Comparison of ENCODE assay signal across 22 cellular contexts in genomic region chr1:1877852-1878436, GRCh38. TPM values are rescaled to one million over a fixed set of nuclear protein-coding genes. Genes with fewer than 3 reads are reported as not detected.
DNase-seq lines count a peak whose midpoint lies in the region; ATAC-seq and TF ChIP-seq lines count a peak whose summit lies in the region.
"Had no signal": no experiment of that assay in that cellular context is flagged by ENCODE, and none has a peak within 500 bp of the region (broad histone marks: within the 10 kb centered on the region; RNA-seq: fewer than 3 reads in every experiment).

No MANE protein-coding gene starts in this region.

- DNase-seq in CD4-positive, CD25-positive, alpha-beta regulatory T cell, result no peak
- DNase-seq in CD8-positive, alpha-beta T cell, result no peak
- DNase-seq in activated T-helper 2 cell treated with anti-CD3 and anti-CD28 coated beads, Interferon-gamma antibody, Interleukin-2, Interleukin-4, amounts not matched to agents 10 μg/mL and 5 μg/mL and 100 μg/mL, durations not matched to agents 14 hours and 24 hours and 36 hours (ENCODE audit: low spot score), result no peak
- no peak for DNase-seq in naive thymus-derived CD4-positive, alpha-beta T cell
- DNase-seq in vagina (ENCODE audit: extremely low spot score in 2 of 2) (no peak), NCI-H748 treated with DMSO at 0.1 percent for 48 hours (lab: John Stamatoyannopoulos, UW) (no peak), NCI-H2107 treated with DMSO at 0.1 percent for 48 hours (lab: John Stamatoyannopoulos, UW; ENCODE audit: unreplicated experiment) (no peak)
- DNase-seq: activated naive CD4-positive, alpha-beta T cell; body of pancreas; erythroblast; Kasumi-1; left ventricle myocardium inferior; NCI-H1092; NCI-H524; SIG-M5; testis had no signal

- peaks cover 0 to 2% (median 0%) of the 10 kb centered on the region in 7 donors for H3K9me3 Mint-ChIP-seq in CD4-positive, CD25-positive, alpha-beta regulatory T cell
- H3K9me3 Mint-ChIP-seq in CD8-positive, alpha-beta T cell, result no peaks in the 10 kb centered on the region
- no peaks in the 10 kb centered on the region for H3K9me3 Mint-ChIP-seq in activated T-helper 2 cell treated with anti-CD3 and anti-CD28 coated beads, Interferon-gamma antibody, Interleukin-2, Interleukin-4, amounts not matched to agents 10 μg/mL and 5 μg/mL and 100 μg/mL, durations not matched to agents 14 hours and 24 hours and 36 hours
- H3K9me3 Mint-ChIP-seq in naive thymus-derived CD4-positive, alpha-beta T cell, result no peaks in the 10 kb centered on the region

- H3K4me1 Mint-ChIP-seq in CD4-positive, CD25-positive, alpha-beta regulatory T cell, result peaks cover 23 to 92% (median 63%) of the 10 kb centered on the region in 4 donors
- H3K4me1 Mint-ChIP-seq in CD8-positive, alpha-beta T cell (ENCODE audit: low read depth), result peaks cover 80% of the 10 kb centered on the region
- H3K4me1 Mint-ChIP-seq in activated T-helper 2 cell treated with anti-CD3 and anti-CD28 coated beads, Interferon-gamma antibody, Interleukin-2, Interleukin-4, amounts not matched to agents 10 μg/mL and 5 μg/mL and 100 μg/mL, durations not matched to agents 14 hours and 24 hours and 36 hours (ENCODE audit: low read depth), result peaks cover 45% of the 10 kb centered on the region
- peaks cover 50 to 88% (median 79%) of the 10 kb centered on the region in 7 donors for H3K4me1 Mint-ChIP-seq in naive thymus-derived CD4-positive, alpha-beta T cell

- POLR2A ChIA-PET in CD8-positive, alpha-beta T cell (lab: Charles Lee), result interaction anchor here (1.0 kb wide), 1 partner anchor 31 kb away, joined by 5 read pairs; no protein-coding TSS in a partner anchor
- POLR2A ChIA-PET in naive thymus-derived CD4-positive, alpha-beta T cell (lab: Charles Lee), result interaction anchor here (0.6 kb wide), 1 partner anchor 12 kb away, joined by 3 read pairs; no protein-coding TSS in a partner anchor

- intact Hi-C loops in CD8-positive, alpha-beta T cell (cut with DNase I, micrococcal nuclease), result loop anchor here in 1 of 2 experiments (10.0 kb wide), 1 partner anchor 63 kb away; no protein-coding TSS in a partner anchor
- intact Hi-C loops in activated T-helper 2 cell treated with anti-CD3 and anti-CD28 coated beads, Interferon-gamma antibody, Interleukin-2, Interleukin-4, amounts not matched to agents 10 μg/mL and 5 μg/mL and 100 μg/mL, durations not matched to agents 14 hours and 24 hours and 36 hours (cut with micrococcal nuclease), result no loop called here
- intact Hi-C loops in naive thymus-derived CD4-positive, alpha-beta T cell (cut with micrococcal nuclease), result no loop called here
- intact Hi-C loops in vagina (cut with DNase I), result no loop called here

- CTCF ChIA-PET in CD8-positive, alpha-beta T cell (lab: Charles Lee), result no interaction called here
- CTCF ChIA-PET in naive thymus-derived CD4-positive, alpha-beta T cell (lab: Charles Lee), result no interaction called here

- no peak for TF ChIP-seq CTCF in CD8-positive, alpha-beta T cell (IDR thresholded peaks at IDR 0.05)
- TF ChIP-seq CTCF in vagina (IDR thresholded peaks at IDR 0.05), result no peak

- H3K36me3 Mint-ChIP-seq in CD4-positive, CD25-positive, alpha-beta regulatory T cell, result peaks cover 21% of the 10 kb centered on the region
- H3K36me3 Mint-ChIP-seq in CD8-positive, alpha-beta T cell, result peaks cover 61% of the 10 kb centered on the region
- peaks cover 59% of the 10 kb centered on the region for H3K36me3 Mint-ChIP-seq in activated T-helper 2 cell treated with anti-CD3 and anti-CD28 coated beads, Interferon-gamma antibody, Interleukin-2, Interleukin-4, amounts not matched to agents 10 μg/mL and 5 μg/mL and 100 μg/mL, durations not matched to agents 14 hours and 24 hours and 36 hours (ENCODE audit: low read depth)
- H3K36me3 Mint-ChIP-seq in naive thymus-derived CD4-positive, alpha-beta T cell, result peaks cover 8 to 36% (median 15%) of the 10 kb centered on the region in 5 donors

- H3K9me3 ChIP-seq in CD4-positive, CD25-positive, alpha-beta regulatory T cell (ENCODE audit: control insufficient read depth in 2 of 2, low read length in 2 of 2), result no peaks in the 10 kb centered on the region
- H3K9me3 ChIP-seq in CD8-positive, alpha-beta T cell (ENCODE audit: low read length), result no peaks in the 10 kb centered on the region
- H3K9me3 ChIP-seq in naive thymus-derived CD4-positive, alpha-beta T cell (ENCODE audit: control insufficient read depth in 2 of 3, low read length in 3 of 3), result no peaks in the 10 kb centered on the region
- H3K9me3 ChIP-seq in vagina, result no peaks in the 10 kb centered on the region
- H3K9me3 ChIP-seq: body of pancreas, left ventricle myocardium inferior, testis had no signal

- H3K27me3 ChIP-seq in CD4-positive, CD25-positive, alpha-beta regulatory T cell (ENCODE audit: control insufficient read depth, insufficient read depth, low read length), result no peaks in the 10 kb centered on the region
- H3K27me3 ChIP-seq in CD8-positive, alpha-beta T cell (ENCODE audit: insufficient read depth, low read length), result no peaks in the 10 kb centered on the region
- no peaks in the 10 kb centered on the region for H3K27me3 ChIP-seq in naive thymus-derived CD4-positive, alpha-beta T cell (ENCODE audit: control insufficient read depth in 2 of 2, insufficient read depth in 2 of 2, low read length in 2 of 2)
- no peaks in the 10 kb centered on the region for H3K27me3 ChIP-seq in vagina
- H3K27me3 ChIP-seq: BLaER1, body of pancreas, testis had no signal

- peak overlapping the region; percentile 55 to 85 (median 81) for H3K27ac Mint-ChIP-seq in CD4-positive, CD25-positive, alpha-beta regulatory T cell
- H3K27ac Mint-ChIP-seq in CD8-positive, alpha-beta T cell, result peak overlapping the region; percentile 12
- H3K27ac Mint-ChIP-seq in activated T-helper 2 cell treated with anti-CD3 and anti-CD28 coated beads, Interferon-gamma antibody, Interleukin-2, Interleukin-4, amounts not matched to agents 10 μg/mL and 5 μg/mL and 100 μg/mL, durations not matched to agents 14 hours and 24 hours and 36 hours, result peak overlapping the region; percentile 10
- H3K27ac Mint-ChIP-seq in naive thymus-derived CD4-positive, alpha-beta T cell, result peak overlapping the region in 5 of 9 donors; percentile 12 to 37 (median 29)

- H3K36me3 ChIP-seq in CD4-positive, CD25-positive, alpha-beta regulatory T cell (ENCODE audit: control insufficient read depth, insufficient read depth, low read length), result peaks cover 30% of the 10 kb centered on the region
- H3K36me3 ChIP-seq in CD8-positive, alpha-beta T cell (ENCODE audit: insufficient read depth, low read length), result peaks cover 8% of the 10 kb centered on the region
- H3K36me3 ChIP-seq in naive thymus-derived CD4-positive, alpha-beta T cell (ENCODE audit: control insufficient read depth in 2 of 3, insufficient read depth in 3 of 3, low read length in 3 of 3), result peaks cover 0 to 27% (median 4%) of the 10 kb centered on the region in 3 experiments
- no peaks in the 10 kb centered on the region for H3K36me3 ChIP-seq in vagina

- no peaks in the 10 kb centered on the region for H3K27me3 Mint-ChIP-seq in CD4-positive, CD25-positive, alpha-beta regulatory T cell
- no peaks in the 10 kb centered on the region for H3K27me3 Mint-ChIP-seq in CD8-positive, alpha-beta T cell (ENCODE audit: low read depth)
- H3K27me3 Mint-ChIP-seq in activated T-helper 2 cell treated with anti-CD3 and anti-CD28 coated beads, Interferon-gamma antibody, Interleukin-2, Interleukin-4, amounts not matched to agents 10 μg/mL and 5 μg/mL and 100 μg/mL, durations not matched to agents 14 hours and 24 hours and 36 hours (ENCODE audit: low read depth), result no peaks in the 10 kb centered on the region
- no peaks in the 10 kb centered on the region for H3K27me3 Mint-ChIP-seq in naive thymus-derived CD4-positive, alpha-beta T cell

- peak overlapping the region in 3 of 4 donors; percentile 6 to 75 (median 9) for H3K4me3 Mint-ChIP-seq in CD4-positive, CD25-positive, alpha-beta regulatory T cell
- no peak overlapping the region for H3K4me3 Mint-ChIP-seq in CD8-positive, alpha-beta T cell
- no peak overlapping the region for H3K4me3 Mint-ChIP-seq in activated T-helper 2 cell treated with anti-CD3 and anti-CD28 coated beads, Interferon-gamma antibody, Interleukin-2, Interleukin-4, amounts not matched to agents 10 μg/mL and 5 μg/mL and 100 μg/mL, durations not matched to agents 14 hours and 24 hours and 36 hours (ENCODE audit: low read depth)
- H3K4me3 Mint-ChIP-seq in naive thymus-derived CD4-positive, alpha-beta T cell, result peak overlapping the region in 5 of 10 donors; percentile 0 to 73 (median 18)
- H3K4me3 Mint-ChIP-seq: WTC11 had no signal

- H3K4me3 ChIP-seq in CD4-positive, CD25-positive, alpha-beta regulatory T cell (ENCODE audit: low read depth, low read length), result peak overlapping the region; percentile 21
- H3K4me3 ChIP-seq in CD8-positive, alpha-beta T cell (ENCODE audit: low read depth, low read length), result no peak overlapping the region
- no peak overlapping the region for H3K4me3 ChIP-seq in naive thymus-derived CD4-positive, alpha-beta T cell (ENCODE audit: low read length)
- H3K4me3 ChIP-seq in vagina, result no peak overlapping the region
- H3K4me3 ChIP-seq: BLaER1, body of pancreas, left ventricle myocardium inferior, skin epidermis, testis had no signal

- TF ChIP-seq POLR2A in vagina (IDR thresholded peaks at IDR 0.05), result no peak

- H3K4me1 ChIP-seq in CD4-positive, CD25-positive, alpha-beta regulatory T cell (ENCODE audit: control insufficient read depth, insufficient read depth, low read length, poor library complexity, severe bottlenecking), result peaks cover 68% of the 10 kb centered on the region
- H3K4me1 ChIP-seq in CD8-positive, alpha-beta T cell (ENCODE audit: insufficient read depth, low read length), result peaks cover 70% of the 10 kb centered on the region
- H3K4me1 ChIP-seq in naive thymus-derived CD4-positive, alpha-beta T cell (ENCODE audit: control insufficient read depth in 2 of 2, insufficient read depth in 2 of 2, low read length in 2 of 2), result peaks cover 47 to 57% of the 10 kb centered on the region in 2 donors
- H3K4me1 ChIP-seq in vagina, result peaks cover 97% of the 10 kb centered on the region

- H3K27ac ChIP-seq in CD4-positive, CD25-positive, alpha-beta regulatory T cell (ENCODE audit: insufficient read depth, low read length, poor library complexity, severe bottlenecking), result peak overlapping the region; percentile 26
- no peak overlapping the region for H3K27ac ChIP-seq in CD8-positive, alpha-beta T cell (ENCODE audit: low read depth, low read length)
- no peak overlapping the region for H3K27ac ChIP-seq in naive thymus-derived CD4-positive, alpha-beta T cell (ENCODE audit: low read depth, low read length)
- H3K27ac ChIP-seq in vagina, result no peak overlapping the region
- H3K27ac ChIP-seq: BLaER1, body of pancreas, left ventricle myocardium inferior, skin epidermis, testis had no signal

- ATAC-seq in CD4-positive, CD25-positive, alpha-beta regulatory T cell (ENCODE audit: low read depth in 2 of 2), result no peak
- ATAC-seq in CD8-positive, alpha-beta T cell, result no peak
- no peak for ATAC-seq in naive thymus-derived CD4-positive, alpha-beta T cell
- ATAC-seq: body of pancreas, WTC11 had no signal

RNA-seq across cellular contexts. Expression of gene GNB1, which starts 12.9 kb away (rescaled TPM):
- 242 TPM for total RNA-seq in CD4-positive, CD25-positive, alpha-beta regulatory T cell
- polyA plus RNA-seq in CD4-positive, CD25-positive, alpha-beta regulatory T cell, result 100 to 1,000 TPM in 2 of 4 donors, 10 to 100 TPM in 2; 47.0 to 106 (median 78.3) TPM
- 100 to 1,000 TPM; 145 to 147 TPM for total RNA-seq in CD8-positive, alpha-beta T cell
- 452 and 471 TPM in 2 replicates for total RNA-seq in activated T-helper 2 cell treated with anti-CD3 and anti-CD28 coated beads, Interferon-gamma antibody, Interleukin-2, Interleukin-4, amounts not matched to agents 10 μg/mL and 5 μg/mL and 100 μg/mL, durations not matched to agents 14 hours and 24 hours and 36 hours
- 100 to 1,000 TPM; 170 to 358 (median 246) TPM for total RNA-seq in naive thymus-derived CD4-positive, alpha-beta T cell
- 10 to 100 TPM; 48.1 to 62.3 TPM for polyA plus RNA-seq in naive thymus-derived CD4-positive, alpha-beta T cell
- total RNA-seq in vagina, result 159 TPM

RNA-seq across cellular contexts. Expression of gene CALML6, which starts 37.1 kb away (rescaled TPM):
- total RNA-seq in CD4-positive, CD25-positive, alpha-beta regulatory T cell, result not detected
- polyA plus RNA-seq in CD4-positive, CD25-positive, alpha-beta regulatory T cell, result not detected
- total RNA-seq in CD8-positive, alpha-beta T cell, result 1 to 10 TPM; 1.0 to 1.2 TPM
- 0.18 and 0.32 TPM in 2 replicates for total RNA-seq in activated T-helper 2 cell treated with anti-CD3 and anti-CD28 coated beads, Interferon-gamma antibody, Interleukin-2, Interleukin-4, amounts not matched to agents 10 μg/mL and 5 μg/mL and 100 μg/mL, durations not matched to agents 14 hours and 24 hours and 36 hours
- 1 to 10 TPM in 3 of 5 experiments, under 1 TPM in 1, not detected in 1; 0.94 to 2.5 (median 1.4) TPM for total RNA-seq in naive thymus-derived CD4-positive, alpha-beta T cell
- polyA plus RNA-seq in naive thymus-derived CD4-positive, alpha-beta T cell, result not detected
- 0.49 TPM for total RNA-seq in vagina
- total RNA-seq: HT-29; left ventricle myocardium inferior; T-helper 1 cell treated with Interleukin-12 subunit alpha and Interleukin-12 subunit beta and Interleukin-4 antibody, amounts not matched to agents 30 ng/mL and 1 ng/mL, for 36 hours had no signal

RNA-seq across cellular contexts. Expression of gene TMEM52, which starts 41.1 kb away (rescaled TPM):
- total RNA-seq in CD4-positive, CD25-positive, alpha-beta regulatory T cell, result 0.62 TPM
- under 1 TPM in 1 of 4 donors, not detected in 3; 0.50 TPM for polyA plus RNA-seq in CD4-positive, CD25-positive, alpha-beta regulatory T cell
- total RNA-seq in CD8-positive, alpha-beta T cell, result 1 to 10 TPM; 1.9 to 2.2 TPM
- 0.94 and 1.2 TPM in 2 replicates for total RNA-seq in activated T-helper 2 cell treated with anti-CD3 and anti-CD28 coated beads, Interferon-gamma antibody, Interleukin-2, Interleukin-4, amounts not matched to agents 10 μg/mL and 5 μg/mL and 100 μg/mL, durations not matched to agents 14 hours and 24 hours and 36 hours
- 1 to 10 TPM in 1 of 5 experiments, not detected in 4; 1.1 TPM for total RNA-seq in naive thymus-derived CD4-positive, alpha-beta T cell
- under 1 TPM in 1 of 2 donors, not detected in 1; 0.45 TPM for polyA plus RNA-seq in naive thymus-derived CD4-positive, alpha-beta T cell
- total RNA-seq in vagina, result 5.9 TPM
- total RNA-seq: posterior vena cava; T-helper 1 cell treated with Interleukin-12 subunit alpha and Interleukin-12 subunit beta and Interleukin-4 antibody, amounts not matched to agents 30 ng/mL and 1 ng/mL, for 36 hours had no signal

Comparison
In these comparisons a context has a peak if more than half of its experiments do, and no peak if none do; other contexts are left out.
1. H3K27ac Mint-ChIP-seq: peak in every context shown above with its lines; median percentile 81 in CD4-positive, CD25-positive, alpha-beta regulatory T cell; 29 in naive thymus-derived CD4-positive, alpha-beta T cell; 12 in CD8-positive, alpha-beta T cell; 10 in activated T-helper 2 cell treated with anti-CD3 and anti-CD28 coated beads, Interferon-gamma antibody, Interleukin-2, Interleukin-4, amounts not matched to agents 10 μg/mL and 5 μg/mL and 100 μg/mL, durations not matched to agents 14 hours and 24 hours and 36 hours.
2. H3K4me3 Mint-ChIP-seq: peak in CD4-positive, CD25-positive, alpha-beta regulatory T cell (3 of 4); none in CD8-positive, alpha-beta T cell (single experiment) and activated T-helper 2 cell treated with anti-CD3 and anti-CD28 coated beads, Interferon-gamma antibody, Interleukin-2, Interleukin-4, amounts not matched to agents 10 μg/mL and 5 μg/mL and 100 μg/mL, durations not matched to agents 14 hours and 24 hours and 36 hours (single experiment).